Comparison of ENCODE assay signal across 1 cellular context in genomic region chr9:134341929-134342745, GRCh38.
TF ChIP-seq lines count a peak whose summit lies in the region.

No MANE protein-coding gene starts in this region.

TF ChIP-seq in HepG2, 621 proteins besides CTCF, POLR2A, EP300 and RAD21:
- TF ChIP-seq NR2C2 (CRISPR knock-in tag; IDR thresholded peaks at IDR 0.05; ENCODE audit: borderline replicate concordance) (no peak), ZNF768 (CRISPR knock-in tag; IDR thresholded peaks at IDR 0.05) (peak; percentile 90), HNRNPL (IDR thresholded peaks at IDR 0.05; ENCODE audit: low read depth, low read length) (peak; percentile 71; the same call in 1 of the 2 replicates), ZKSCAN1 (IDR thresholded peaks at IDR 0.05; ENCODE audit: low read length) (no peak), FOXK1 (CRISPR knock-in tag; IDR thresholded peaks at IDR 0.05; ENCODE audit: borderline replicate concordance, low read depth) (no peak), ZNF550 (CRISPR knock-in tag; IDR thresholded peaks at IDR 0.05; ENCODE audit: borderline replicate concordance) (no peak), ZNF513 (CRISPR knock-in tag; conservative IDR thresholded peaks at IDR 0.05) (no peak)
